ENCODE assay signal across 1 cellular context in genomic region chr2:205683991-205684390, GRCh38.
TF ChIP-seq lines count a peak whose summit lies in the region.

No MANE protein-coding gene starts in this region.

TF ChIP-seq in SK-N-SH treated with all-trans-retinoic acid at 6 μM for 48 hours, 23 proteins besides CTCF, POLR2A, EP300 and RAD21 (continued from another document):
- TF ChIP-seq ESRRG (CRISPR knock-in tag; IDR thresholded peaks at IDR 0.05) (no peak), CREB5 (CRISPR knock-in tag; IDR thresholded peaks at IDR 0.05; ENCODE audit: low read depth) (no peak), ZNF70 (CRISPR knock-in tag; IDR thresholded peaks at IDR 0.05) (no peak), ARNTL (CRISPR knock-in tag; IDR thresholded peaks at IDR 0.05; ENCODE audit: borderline replicate concordance, low read depth) (no peak), PPARA (CRISPR knock-in tag; IDR thresholded peaks at IDR 0.05; ENCODE audit: borderline replicate concordance) (no peak)
